Comparison of ENCODE assay signal across 34 cellular contexts in genomic region chr20:42506397-42506796, GRCh38.
"Had no signal": no experiment of that assay in that cellular context is flagged by ENCODE, and none has a peak within 500 bp of the region (broad histone marks: within the 10 kb centered on the region; RNA-seq: fewer than 3 reads in every experiment).

No MANE protein-coding gene starts in this region.

- H3K27me3 ChIP-seq: adrenal gland, ascending aorta, body of pancreas, brain microvascular endothelial cell, breast epithelium, cardiac muscle cell had no signal

- ATAC-seq: activated naive CD4-positive, alpha-beta T cell treated with anti-CD3 and anti-CD28 coated beads, Interleukin-2, amount 50 U/mL, for 72 hours; activated naive CD8-positive, alpha-beta T cell treated with anti-CD3 and anti-CD28 coated beads, Interleukin-2, amount 50 U/mL, for 24 hours; activated T-cell treated with anti-CD3 and anti-CD28 coated beads, Interleukin-2, amount 50 U/mL, for 4 hours; activated T-cell treated with anti-CD3 and anti-CD28 coated beads, Interleukin-2, amount 50 U/mL, for 72 hours; activated T-helper 17 cell treated with anti-CD3 and anti-CD28 coated beads, Interleukin-2, amount 50 U/mL, for 72 hours; body of pancreas had no signal

- H3K36me3 ChIP-seq: adrenal gland, ascending aorta, brain microvascular endothelial cell, breast epithelium, cardiac muscle cell had no signal

- H3K4me1 ChIP-seq: adrenal gland, ascending aorta, body of pancreas, breast epithelium had no signal

- H3K9me3 ChIP-seq: adrenal gland, ascending aorta, body of pancreas, breast epithelium had no signal

- DNase-seq: activated effector memory CD4-positive, alpha-beta T cell treated with anti-CD3 and anti-CD28 coated beads, Interleukin-2, amount 50 U/mL, for 16 hours; activated effector memory CD4-positive, alpha-beta T cell treated with Interleukin-2 at 50 U/mL for 16 hours; activated gamma-delta T cell; activated gamma-delta T cell treated with Interleukin-2 at 50 U/mL for 16 hours; activated naive CD4-positive, alpha-beta T cell; activated naive CD4-positive, alpha-beta T cell treated with anti-CD3 and anti-CD28 coated beads for 36 hours; activated naive CD4-positive, alpha-beta T cell treated with anti-CD3 and anti-CD28 coated beads, Interleukin-2, amount 10 ng/mL, durations not matched to agents 7 days and 5 days; activated naive CD4-positive, alpha-beta T cell treated with anti-CD3 and anti-CD28 coated beads, Interleukin-2, amount 50 U/mL, for 16 hours; activated naive CD4-positive, alpha-beta T cell treated with Interleukin-2 at 50 U/mL for 16 hours; activated naive CD8-positive, alpha-beta T cell treated with anti-CD3 and anti-CD28 coated beads for 36 hours; activated naive CD8-positive, alpha-beta T cell treated with anti-CD3 and anti-CD28 coated beads, Interleukin-2, amount 10 ng/mL, durations not matched to agents 7 days and 5 days; activated naive CD8-positive, alpha-beta T cell treated with anti-CD3 and anti-CD28 coated beads, Interleukin-2, amount 50 U/mL, for 24 hours; activated T-cell treated with anti-CD3 and anti-CD28 coated beads, Interleukin-2, amount 50 U/mL, for 1 hour; activated T-cell treated with anti-CD3 and anti-CD28 coated beads, Interleukin-2, amount 50 U/mL, for 24 hours; activated T-cell treated with anti-CD3 and anti-CD28 coated beads, Interleukin-2, amount 50 U/mL, for 4 hours; activated T-cell treated with anti-CD3 and anti-CD28 coated beads, Interleukin-2, amount 50 U/mL, for 48 hours; activated T-cell treated with anti-CD3 and anti-CD28 coated beads, Interleukin-2, amount 50 U/mL, for 72 hours; adrenal gland; amniotic stem cell; amygdala; anterior cingulate cortex; aorta; body of pancreas; brain microvascular endothelial cell; caudate nucleus; central memory CD4-positive, alpha-beta T cell; cerebellar nuclear complex had no signal

- FAIRE-seq: astrocyte, bronchial epithelial cell had no signal

- H3K27ac ChIP-seq: adrenal gland, ascending aorta, body of pancreas, brain microvascular endothelial cell, breast epithelium, cardiac muscle cell had no signal

- H3K4me3 ChIP-seq: adrenal gland, ascending aorta, body of pancreas, breast epithelium, cardiac muscle cell had no signal
